ENCODE assay signal across 20 cellular contexts in genomic region chr11:120959189-120959588, GRCh38.
DNase-seq lines count a peak whose midpoint lies in the region; TF ChIP-seq lines count a peak whose summit lies in the region.
"Had no signal": no experiment of that assay in that cellular context is flagged by ENCODE, and none has a peak within 500 bp of the region (broad histone marks: within the 10 kb centered on the region; RNA-seq: fewer than 3 reads in every experiment).

No MANE protein-coding gene starts in this region.

- in situ Hi-C loops in GM23248 (cut with MboI), result loop anchor here (10.0 kb wide), 1 partner anchor 454 kb away; no protein-coding TSS in a partner anchor

- H3K27ac ChIP-seq in GM23248, result no peak overlapping the region

- H3K9ac ChIP-seq in GM23248, result no peak overlapping the region

- TF ChIP-seq CTCF in BE2C (IDR thresholded peaks at IDR 0.05; ENCODE audit: low read depth, low read length) (no peak), fibroblast of mammary gland (conservative IDR thresholded peaks at IDR 0.05; ENCODE audit: control insufficient read depth, insufficient read depth, low read depth, low read length) (no peak)

- H3K9me2 ChIP-seq in GM23248 (ENCODE audit: insufficient read depth), result no peaks in the 10 kb centered on the region

- no peaks in the 10 kb centered on the region for H3K79me2 ChIP-seq in GM23248 (ENCODE audit: insufficient read depth)

- no peak overlapping the region for H2AFZ ChIP-seq in GM23248

- no peaks in the 10 kb centered on the region for H4K20me1 ChIP-seq in GM23248 (ENCODE audit: insufficient read depth)

- H3K36me3 ChIP-seq in BE2C (no peaks in the 10 kb centered on the region), GM23248 (ENCODE audit: low read depth) (no peaks in the 10 kb centered on the region)
- H3K36me3 ChIP-seq: MG63 had no signal

- H3F3A ChIP-seq in GM23248 (ENCODE audit: insufficient read depth), result no peaks in the 10 kb centered on the region

- H3K4me1 ChIP-seq in BE2C, result no peaks in the 10 kb centered on the region
- no peaks in the 10 kb centered on the region for H3K4me1 ChIP-seq in GM23248 (ENCODE audit: insufficient read depth)

- WGBS in GM23248 (ENCODE audit: low coverage in 1 of 2, low lambda C conversion rate in 2 of 2, missing lambda C conversion rate in 2 of 2), 2 experiments, result 44 to 47% methylated on average over 3 of the region's 3 CpGs

- H3K4me2 ChIP-seq in GM23248 (ENCODE audit: unreplicated experiment), result no peak overlapping the region

- H3K4me3 ChIP-seq in BE2C (ENCODE audit: low read depth, low read length) (no peak overlapping the region), GM23248 (no peak overlapping the region), fibroblast of mammary gland (ENCODE audit: control insufficient read depth, low read depth, low read length) (no peak overlapping the region)
- H3K4me3 ChIP-seq: MG63 had no signal

- DNase-seq in BE2C (peak; percentile 32), GM23248 (peak; percentile 31), NCI-H69 (lab: John Stamatoyannopoulos, UW) (peak; percentile 57), fibroblast of mammary gland (ENCODE audit: low read depth) (peak; percentile 18), Ammon's horn (ENCODE audit: low spot score) (no peak), hippocampal formation (lab: John Stamatoyannopoulos, UW) (no peak), SW480 (ENCODE audit: low spot score) (no peak)
- DNase-seq: ACHN; C1 segment of cervical spinal cord; Calu3; CD8-positive, alpha-beta T cell; DMS53; GDM1; Kasumi-1; MG63; NCI-H1436 treated with DMSO at 0.1 percent for 48 hours; NCI-H1930; NCI-H2171 treated with DMSO at 0.1 percent for 48 hours; NCI-H774; Right ventricle myocardium superior had no signal

- H3K27me3 ChIP-seq in BE2C (no peaks in the 10 kb centered on the region), GM23248 (replicated peaks; ENCODE audit: insufficient read depth) (peaks cover 15% of the 10 kb centered on the region)
- H3K27me3 ChIP-seq: MG63 had no signal

- no peaks in the 10 kb centered on the region for H3K9me3 ChIP-seq in BE2C
- H3K9me3 ChIP-seq in GM23248 (ENCODE audit: low read depth), result no peaks in the 10 kb centered on the region
- H3K9me3 ChIP-seq: MG63 had no signal

Comparison
In these comparisons a context has a peak if more than half of its experiments do, and no peak if none do; other contexts are left out.
1. DNase-seq: peak in BE2C (single experiment), GM23248 (single experiment), NCI-H69 (single experiment) and fibroblast of mammary gland (single experiment); none in Ammon's horn (single experiment), hippocampal formation (0 of 2) and SW480 (single experiment).